Comparison of ENCODE assay signal across 8 cellular contexts in the genomic region with DNA sequence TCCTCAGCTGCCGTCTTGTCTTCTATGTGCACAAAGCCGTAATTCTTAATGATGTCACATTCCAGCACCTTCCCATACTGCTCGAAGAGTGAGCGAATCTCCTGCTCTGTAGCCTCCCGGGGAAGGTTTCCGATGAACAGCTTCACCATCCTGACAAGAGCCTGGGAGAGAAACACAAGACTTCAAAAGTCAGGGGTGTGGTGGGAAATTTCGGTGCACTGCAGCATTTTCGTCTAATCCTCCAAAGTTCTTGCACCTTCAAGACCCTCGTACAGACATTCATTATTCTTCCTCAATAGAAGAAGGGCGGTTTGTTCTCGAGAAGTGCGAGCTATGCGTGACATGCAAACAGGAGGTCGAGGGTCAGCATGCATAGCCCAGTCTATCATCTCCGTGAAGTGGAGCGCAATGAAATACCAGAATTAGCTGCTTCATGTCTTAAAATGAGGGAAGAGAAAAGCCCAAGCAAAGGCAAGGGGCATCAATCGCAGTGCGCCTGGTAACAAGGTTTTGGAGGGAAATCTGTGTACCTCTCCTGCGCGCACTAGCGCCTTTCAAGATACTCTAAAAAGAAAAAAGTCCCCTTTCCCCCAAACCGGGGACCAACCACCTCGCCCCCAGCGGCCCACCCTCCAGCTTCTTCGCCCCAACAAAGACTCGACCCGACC. TPM values are rescaled to one million over a fixed set of nuclear protein-coding genes. Genes with fewer than 3 reads are reported as not detected.
A peak's percentile ranks its signal among the peaks of the same experiment; 100 is the strongest.
DNase-seq lines count a peak whose midpoint lies in the region; ATAC-seq and TF ChIP-seq lines count a peak whose summit lies in the region.

No MANE protein-coding gene starts in this region.

- WGBS in adrenal gland, 4 donors = 12 to 18% (median 14%) methylated on average over 20 to 25 of the region's 27 CpGs
- 25% methylated on average over 26 of the region's 27 CpGs for WGBS in thymus

- H3K36me3 ChIP-seq in adrenal gland (replicated peaks in 1 of 2) (no peaks in the 10 kb centered on the region), left lung (no peaks in the 10 kb centered on the region), thymus (ENCODE audit: control insufficient read depth, insufficient read depth) (peaks cover 2% of the 10 kb centered on the region)

- peak overlapping the region; percentile 98 for H3K27ac Mint-ChIP-seq in activated T-cell treated with anti-CD3 and anti-CD28 coated beads, Interleukin-2, amount 50 U/mL, for 24 hours

- H3K9me3 ChIP-seq in adrenal gland (replicated peaks in 1 of 3) (no peaks in the 10 kb centered on the region), left lung (no peaks in the 10 kb centered on the region), thymus (ENCODE audit: control insufficient read depth) (no peaks in the 10 kb centered on the region)

- peaks cover 44% of the 10 kb centered on the region for H3K36me3 Mint-ChIP-seq in activated T-cell treated with anti-CD3 and anti-CD28 coated beads, Interleukin-2, amount 50 U/mL, for 24 hours (ENCODE audit: low read depth)

- H3K4me1 ChIP-seq in adrenal gland (replicated peaks in 1 of 2) (peaks cover 9 to 33% of the 10 kb centered on the region in 2 donors), left lung (peaks cover 23 to 49% of the 10 kb centered on the region in 2 donors), thymus (ENCODE audit: control insufficient read depth, insufficient read depth, low read length) (peaks cover 10% of the 10 kb centered on the region)

- intact Hi-C loops in adrenal gland (cut with DNase I) = loop anchor here (5.0 kb wide), 2 partner anchors 95 to 270 kb away; no protein-coding TSS in a partner anchor
- intact Hi-C loops in left lung (cut with DNase I) = no loop called here

- TF ChIP-seq CTCF in adrenal gland (IDR thresholded peaks at IDR 0.05) = no peak
- no peak for TF ChIP-seq CTCF in left lung (IDR thresholded peaks at IDR 0.05)

- H3K27ac ChIP-seq in adrenal gland (peak overlapping the region; percentile 86 to 97 (median 89)), left lung (peak overlapping the region; percentile 90 to 96), thymus (ENCODE audit: low read depth) (peak overlapping the region; percentile 100)

- H3K4me1 Mint-ChIP-seq in activated T-cell treated with anti-CD3 and anti-CD28 coated beads, Interleukin-2, amount 50 U/mL, for 24 hours (ENCODE audit: low read depth) = peaks cover 44% of the 10 kb centered on the region

- H3K27me3 Mint-ChIP-seq in activated T-cell treated with anti-CD3 and anti-CD28 coated beads, Interleukin-2, amount 50 U/mL, for 24 hours = no peaks in the 10 kb centered on the region

- ATAC-seq in left lung = no peak
- no peak for ATAC-seq in HG03520 (IDR thresholded peaks at IDR 0.05; ENCODE audit: unreplicated experiment)

- peak overlapping the region in 3 of 4 donors; percentile 49 to 97 (median 72) for H3K4me3 ChIP-seq in adrenal gland
- peak overlapping the region; percentile 46 to 75 for H3K4me3 ChIP-seq in left lung
- peak overlapping the region; percentile 84 for H3K4me3 ChIP-seq in thymus (ENCODE audit: low read length)

- H3K9me3 Mint-ChIP-seq in activated T-cell treated with anti-CD3 and anti-CD28 coated beads, Interleukin-2, amount 50 U/mL, for 24 hours = no peaks in the 10 kb centered on the region

- peak overlapping the region; percentile 86 for H3K4me3 Mint-ChIP-seq in activated T-cell treated with anti-CD3 and anti-CD28 coated beads, Interleukin-2, amount 50 U/mL, for 24 hours

- DNase-seq in activated T-cell treated with anti-CD3 and anti-CD28 coated beads, Interleukin-2, amount 50 U/mL, for 24 hours = no peak
- no peak for DNase-seq in activated T-cell treated with anti-CD3 and anti-CD28 coated beads, Interleukin-2, amount 50 U/mL, for 48 hours
- DNase-seq in adrenal gland = peak in 1 of 7 donors; percentile 15
- DNase-seq in left lung = no peak
- DNase-seq in germinal center (ENCODE audit: low spot score) = no peak
- no peak for DNase-seq in NCI-H128 (lab: John Stamatoyannopoulos, UW; ENCODE audit: unreplicated experiment)

- H3K27me3 ChIP-seq in adrenal gland (no peaks in the 10 kb centered on the region), left lung (no peaks in the 10 kb centered on the region), thymus (ENCODE audit: control insufficient read depth, insufficient read depth) (no peaks in the 10 kb centered on the region)

- TF ChIP-seq POLR2A in adrenal gland (IDR thresholded peaks at IDR 0.05) = no peak

RNA-seq across cellular contexts. Expression of a gene that starts 0.6 kb away (rescaled TPM):
- total RNA-seq in adrenal gland = 10 to 100 TPM in 7 of 8 donors, 1 to 10 TPM in 1; 9.9 to 30.7 (median 18.8) TPM
- 10 to 100 TPM; 20.9 to 29.8 (median 23.3) TPM for polyA plus RNA-seq in adrenal gland
- total RNA-seq in left lung = 10 to 100 TPM; 15.8 to 16.1 TPM
- polyA plus RNA-seq in thymus = 17.9 TPM

RNA-seq across cellular contexts. Expression of a gene that starts 38.6 kb away (rescaled TPM):
- total RNA-seq in adrenal gland (100 to 1,000 TPM in 6 of 8 donors, 10 to 100 TPM in 2; 89.9 to 243 (median 138) TPM), left lung (100 to 1,000 TPM; 100 to 103 TPM)
- polyA plus RNA-seq in adrenal gland (100 to 1,000 TPM in 1 of 3 donors, 10 to 100 TPM in 2; 70.0 to 205 (median 79.4) TPM), thymus (121 TPM)

RNA-seq across cellular contexts. Expression of a gene that starts 52.0 kb away (rescaled TPM):
- total RNA-seq in adrenal gland (10 to 100 TPM; 54.0 to 81.8 (median 64.7) TPM), left lung (10 to 100 TPM in 1 of 2 donors, 1 to 10 TPM in 1; 8.7 to 26.4 TPM)
- polyA plus RNA-seq in adrenal gland (10 to 100 TPM; 19.7 to 78.9 (median 28.5) TPM), thymus (8.5 TPM)

Comparison
In these comparisons a context has a peak if more than half of its experiments do, and no peak if none do; other contexts are left out.
1. intact Hi-C loops: an anchor here in adrenal gland (5.0 kb wide); none called in left lung.